ENCODE assay signal across 7 cellular contexts in genomic region chr2:120222186-120223033, GRCh38. TPM values are rescaled to one million over a fixed set of nuclear protein-coding genes. Genes with fewer than 3 reads are reported as not detected.
DNase-seq lines count a peak whose midpoint lies in the region; ATAC-seq lines count a peak whose summit lies in the region.

No MANE protein-coding gene starts in this region.

- ATAC-seq in GM19463 (IDR thresholded peaks at IDR 0.05; ENCODE audit: unreplicated experiment) = no peak

- peaks cover 12% of the 10 kb centered on the region for H3K36me3 ChIP-seq in HUES64 (ENCODE audit: insufficient read depth, low read length)
- H3K36me3 ChIP-seq in adipocyte (ENCODE audit: control insufficient read depth, insufficient read depth, low read length, severe bottlenecking) = no peaks in the 10 kb centered on the region

- peaks cover 45% of the 10 kb centered on the region for H3K27me3 ChIP-seq in HUES64 (ENCODE audit: insufficient read depth, low read length)
- H3K27me3 ChIP-seq in adipocyte (replicated peaks; ENCODE audit: control insufficient read depth, insufficient read depth, low read length) = no peaks in the 10 kb centered on the region
- no peaks in the 10 kb centered on the region for H3K27me3 ChIP-seq in layer of hippocampus (ENCODE audit: control insufficient read depth, insufficient read depth, low read length)

- DNase-seq in adipocyte (ENCODE audit: low read depth) (no peak), substantia nigra (lab: John Stamatoyannopoulos, UW) (peak in 1 of 49 donors; percentile 46), DMS 273 treated with DMSO at 0.1 percent for 48 hours (lab: John Stamatoyannopoulos, UW) (no peak), NCI-H1092 treated with DMSO at 0.1 percent for 48 hours (lab: John Stamatoyannopoulos, UW) (no peak)

- peak overlapping the region; percentile 62 for H3K4me3 ChIP-seq in HUES64 (ENCODE audit: low read length)
- peak overlapping the region; percentile 82 for H3K4me3 ChIP-seq in adipocyte (ENCODE audit: low read length)

- H3K9ac ChIP-seq in HUES64 (ENCODE audit: low read depth, low read length) = peak overlapping the region; percentile 82
- H3K9ac ChIP-seq in adipocyte (ENCODE audit: low read length) = peak overlapping the region; percentile 85

- no peaks in the 10 kb centered on the region for H3K4me1 ChIP-seq in HUES64 (ENCODE audit: insufficient read depth, low read length)
- H3K4me1 ChIP-seq in adipocyte (ENCODE audit: control insufficient read depth, insufficient read depth, low read length) = peaks cover 20% of the 10 kb centered on the region

- H3K27ac ChIP-seq in HUES64 (ENCODE audit: low read depth, low read length) (no peak overlapping the region), layer of hippocampus (ENCODE audit: low read depth, low read length) (peak overlapping the region; percentile 86), substantia nigra (ENCODE audit: low read depth, low read length, poor library complexity, severe bottlenecking) (peak overlapping the region; percentile 80)

- WGBS in HUES64 = 81% methylated on average over 49 of the region's 49 CpGs

- peaks cover 8% of the 10 kb centered on the region for H3K9me3 ChIP-seq in HUES64 (ENCODE audit: insufficient read depth, low read depth, low read length)
- H3K9me3 ChIP-seq in adipocyte (ENCODE audit: control insufficient read depth, low read length) = no peaks in the 10 kb centered on the region

RNA-seq across cellular contexts. Expression of gene TMEM185B, which starts 0.8 kb away (rescaled TPM):
- 14.5 TPM for polyA plus RNA-seq in HUES64 (2013, experiment 1 of 2)
- polyA plus RNA-seq in HUES64 (2013, experiment 2 of 2) = 12.9 TPM

RNA-seq across cellular contexts. Expression of gene RALB, which starts 30.2 kb away (rescaled TPM):
- polyA plus RNA-seq in HUES64 (2013, experiment 1 of 2) = 20.5 TPM
- 24.3 TPM for polyA plus RNA-seq in HUES64 (2013, experiment 2 of 2)
